ENCODE assay signal across 15 cellular contexts in the genomic region with DNA sequence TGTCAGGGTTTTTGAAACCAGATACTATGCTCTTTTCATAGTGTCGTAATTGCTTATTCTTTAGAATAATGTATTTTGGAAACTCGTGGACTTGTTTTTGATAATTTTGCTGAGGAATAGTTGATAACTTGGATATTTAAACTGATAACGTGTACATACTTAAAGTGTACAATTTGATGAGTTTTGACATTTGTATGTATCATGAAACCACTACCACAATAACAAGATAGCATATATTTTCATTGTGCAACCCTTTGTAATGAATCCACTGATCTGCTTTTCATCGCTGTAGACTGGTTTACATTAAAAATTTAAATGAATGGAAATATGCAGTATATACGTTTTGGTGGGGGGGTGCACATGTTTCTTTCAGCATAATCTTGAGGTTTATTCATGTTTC.
"Had no signal": no experiment of that assay in that cellular context is flagged by ENCODE, and none has a peak within 500 bp of the region (broad histone marks: within the 10 kb centered on the region; RNA-seq: fewer than 3 reads in every experiment).

No MANE protein-coding gene starts in this region.

- H3K36me3 Mint-ChIP-seq: naive B cell had no signal

- H3K9me3 Mint-ChIP-seq: activated T-cell treated with anti-CD3 and anti-CD28 coated beads, Interleukin-2, amount 50 U/mL, for 24 hours; naive B cell; stimulated activated naive CD8-positive, alpha-beta T cell treated with anti-CD3 and anti-CD28 coated beads, Interleukin-15, Interleukin-2, amounts not matched to agents 100 ng/mL and 50 ng/mL, for 24 hours had no signal

- H3K9me3 ChIP-seq: left lung, pancreas had no signal

- H3K36me3 ChIP-seq: pancreas had no signal

- DNase-seq: activated CD4-positive, alpha-beta T cell treated with anti-CD3 and anti-CD28 coated beads for 1 hour; activated CD4-positive, alpha-beta T cell treated with anti-CD3 and anti-CD28 coated beads, Interleukin-2, amount 50 U/mL, for 48 hours; activated CD8-positive, alpha-beta memory T cell treated with anti-CD3 and anti-CD28 coated beads, Interleukin-2, amount 10 ng/mL, durations not matched to agents 7 days and 5 days; activated effector memory CD4-positive, alpha-beta T cell treated with Interleukin-2 at 50 U/mL for 16 hours; activated naive CD4-positive, alpha-beta T cell treated with anti-CD3 and anti-CD28 coated beads, Interleukin-2, amount 50 U/mL, for 16 hours; activated T-cell treated with anti-CD3 and anti-CD28 coated beads, Interleukin-2, amount 50 U/mL, for 24 hours; hypothalamus; kidney; left lung; naive B cell; pancreas; retina; T-helper 1 cell had no signal

- H3K27ac ChIP-seq: pancreas, skin epidermis had no signal

- H3K4me3 ChIP-seq: left lung, pancreas, skin epidermis had no signal

- H3K27me3 Mint-ChIP-seq: activated CD8-positive, alpha-beta memory T cell treated with anti-CD3 and anti-CD28 coated beads, Interleukin-2, amount 10 ng/mL, durations not matched to agents 7 days and 5 days; activated T-cell treated with anti-CD3 and anti-CD28 coated beads, Interleukin-2, amount 50 U/mL, for 24 hours; naive B cell; stimulated activated naive CD8-positive, alpha-beta T cell treated with anti-CD3 and anti-CD28 coated beads, Interleukin-15, Interleukin-2, amounts not matched to agents 100 ng/mL and 50 ng/mL, for 24 hours had no signal

- H3K27me3 ChIP-seq: left lung, pancreas had no signal

- H3K4me3 Mint-ChIP-seq: activated CD8-positive, alpha-beta memory T cell treated with anti-CD3 and anti-CD28 coated beads, Interleukin-2, amount 10 ng/mL, durations not matched to agents 7 days and 5 days; activated T-cell treated with anti-CD3 and anti-CD28 coated beads, Interleukin-2, amount 50 U/mL, for 24 hours; stimulated activated naive CD8-positive, alpha-beta T cell treated with anti-CD3 and anti-CD28 coated beads, Interleukin-15, Interleukin-2, amounts not matched to agents 100 ng/mL and 50 ng/mL, for 24 hours had no signal

- ATAC-seq: activated CD8-positive, alpha-beta memory T cell treated with anti-CD3 and anti-CD28 coated beads, Interleukin-2, amount 10 ng/mL, durations not matched to agents 7 days and 5 days had no signal

- H3K27ac Mint-ChIP-seq: activated CD8-positive, alpha-beta memory T cell treated with anti-CD3 and anti-CD28 coated beads, Interleukin-2, amount 10 ng/mL, durations not matched to agents 7 days and 5 days; stimulated activated naive CD8-positive, alpha-beta T cell treated with anti-CD3 and anti-CD28 coated beads, Interleukin-15, Interleukin-2, amounts not matched to agents 100 ng/mL and 50 ng/mL, for 24 hours had no signal
